ENCODE assay signal across 14 cellular contexts in genomic region chr15:69141286-69141701, GRCh38. TPM values are rescaled to one million over a fixed set of nuclear protein-coding genes. Genes with fewer than 3 reads are reported as not detected.
DNase-seq lines count a peak whose midpoint lies in the region; ATAC-seq and TF ChIP-seq lines count a peak whose summit lies in the region.
"Had no signal": no experiment of that assay in that cellular context is flagged by ENCODE, and none has a peak within 500 bp of the region (broad histone marks: within the 10 kb centered on the region; RNA-seq: fewer than 3 reads in every experiment).

No MANE protein-coding gene starts in this region.

- DNase-seq in Caki2 (ENCODE audit: low read depth): peak; percentile 65
- peak; percentile 14 for DNase-seq in LoVo (ENCODE audit: low spot score)
- no peak for DNase-seq in activated T-cell treated with anti-CD3 and anti-CD28 coated beads for 4 hours
- DNase-seq in stimulated activated naive CD4-positive, alpha-beta T cell (lab: John Stamatoyannopoulos, UW): no peak
- no peak for DNase-seq in foreskin melanocyte
- DNase-seq in omental fat pad (ENCODE audit: low spot score): no peak
- DNase-seq: NCI-H1105 treated with DMSO at 0.1 percent for 48 hours; NCI-H524; stimulated activated CD4-positive, alpha-beta T cell treated with anti-CD3 and anti-CD28 coated beads, Interleukin-2, amount 100 ng/mL, for 48 hours; stimulated activated naive CD4-positive, alpha-beta T cell treated with Interleukin-2 at 50 U/mL for 16 hours had no signal

- peak; percentile 66 for ATAC-seq in SK-N-SH treated with all-trans-retinoic acid at 6 μM for 48 hours
- no peak for ATAC-seq in omental fat pad (ENCODE audit: low FRiP score)

- H3K9ac ChIP-seq in liver (ENCODE audit: low read depth in 1 of 2, low read length in 2 of 2): no peak overlapping the region

- TF ChIP-seq RAD21 in liver (IDR thresholded peaks at IDR 0.05): no peak

- in situ Hi-C loops in Caki2 (cut with HindIII; ENCODE audit: low pct_unique_long_range_greater_than_20kb, low sequenced_read_pairs): loop anchor here (5.0 kb wide), 1 partner anchor 34 kb away; no protein-coding TSS in a partner anchor

- H3K4me1 ChIP-seq in liver (ENCODE audit: control insufficient read depth in 4 of 4, insufficient read depth in 4 of 4, low read length in 3 of 4): no peaks in the 10 kb centered on the region
- H3K4me1 ChIP-seq: HAP-1, prostate gland had no signal

- H3K9me3 ChIP-seq in liver (ENCODE audit: control insufficient read depth in 4 of 4, low read length in 3 of 4): no peaks in the 10 kb centered on the region
- H3K9me3 ChIP-seq: prostate gland had no signal

- no peaks in the 10 kb centered on the region for H3K27me3 ChIP-seq in liver (ENCODE audit: control insufficient read depth in 4 of 4, insufficient read depth in 4 of 4, low read length in 3 of 4)

- H3K27ac ChIP-seq in liver (ENCODE audit: low read depth in 1 of 2, low read length in 2 of 2): no peak overlapping the region
- H3K27ac ChIP-seq: prostate gland had no signal

- 79% methylated on average over 3 of the region's 3 CpGs for WGBS in liver

- no peaks in the 10 kb centered on the region for H3K36me3 ChIP-seq in liver (ENCODE audit: control insufficient read depth in 4 of 4, insufficient read depth in 3 of 4, low read depth in 1 of 4, low read length in 3 of 4)
- H3K36me3 ChIP-seq: HAP-1, prostate gland had no signal

- no peak overlapping the region for H3K4me3 ChIP-seq in liver (ENCODE audit: low read depth in 1 of 3, low read length in 3 of 3)
- H3K4me3 ChIP-seq: HAP-1, prostate gland had no signal

- no peak for TF ChIP-seq CTCF in liver (IDR thresholded peaks at IDR 0.05; ENCODE audit: low read depth, low read length, missing input control)
- no peak for TF ChIP-seq CTCF in omental fat pad (IDR thresholded peaks at IDR 0.05)

TF ChIP-seq in SK-N-SH treated with all-trans-retinoic acid at 6 μM for 48 hours, 23 proteins besides CTCF, POLR2A, EP300 and RAD21 (continues in another document):
- TF ChIP-seq ARNTL (CRISPR knock-in tag; IDR thresholded peaks at IDR 0.05; ENCODE audit: borderline replicate concordance, low read depth): no peak
- no peak for TF ChIP-seq BACH2 (CRISPR knock-in tag; IDR thresholded peaks at IDR 0.05; ENCODE audit: borderline replicate concordance)
- TF ChIP-seq OSR1 (CRISPR knock-in tag; IDR thresholded peaks at IDR 0.05): no peak
- no peak for TF ChIP-seq ZNF565 (CRISPR knock-in tag; conservative IDR thresholded peaks at IDR 0.05; ENCODE audit: low read depth)
- no peak for TF ChIP-seq ZC3H10 (CRISPR knock-in tag; IDR thresholded peaks at IDR 0.05)
- TF ChIP-seq TSHZ2 (CRISPR knock-in tag; IDR thresholded peaks at IDR 0.05): no peak
- TF ChIP-seq ZFP30 (CRISPR knock-in tag; IDR thresholded peaks at IDR 0.05): no peak
- no peak for TF ChIP-seq ESRRG (CRISPR knock-in tag; IDR thresholded peaks at IDR 0.05)
- no peak for TF ChIP-seq PATZ1 (CRISPR knock-in tag; IDR thresholded peaks at IDR 0.05; ENCODE audit: borderline replicate concordance)
- no peak for TF ChIP-seq ZNF8 (CRISPR knock-in tag; IDR thresholded peaks at IDR 0.05)
- no peak for TF ChIP-seq SNAI2 (CRISPR knock-in tag; IDR thresholded peaks at IDR 0.05)

TF ChIP-seq in liver, 16 proteins besides CTCF, POLR2A, EP300 and RAD21:
- TF ChIP-seq REST (IDR thresholded peaks at IDR 0.05) (no peak), RXRA (IDR thresholded peaks at IDR 0.05) (no peak), TAF1 (conservative IDR thresholded peaks at IDR 0.05) (no peak), FOXA2 (IDR thresholded peaks at IDR 0.05) (no peak), NR2F2 (IDR thresholded peaks at IDR 0.05) (no peak), ATF3 (IDR thresholded peaks at IDR 0.05) (no peak), HNF4A (conservative IDR thresholded peaks at IDR 0.05) (peak; percentile 58 to 61), ZBTB33 (IDR thresholded peaks at IDR 0.05) (no peak), MAX (IDR thresholded peaks at IDR 0.05) (no peak), FOXA1 (IDR thresholded peaks at IDR 0.05) (no peak), EGR1 (IDR thresholded peaks at IDR 0.05; ENCODE audit: low read depth in 2 of 2) (no peak), SP1 (IDR thresholded peaks at IDR 0.05) (no peak), JUND (IDR thresholded peaks at IDR 0.05) (peak in 1 of 2 donors; percentile 31)

RNA-seq across cellular contexts. Expression of gene GLCE, which starts 19.1 kb away (rescaled TPM):
- total RNA-seq in Caki2 (2014; rRNA removed; shearing (Covaris generic); ENCODE audit: low replicate concordance): 31.8 and 32.3 TPM in 2 replicates
- total RNA-seq in liver: 10 to 100 TPM; 17.5 to 26.3 TPM
- 1 to 10 TPM; 6.8 to 9.9 TPM for polyA plus RNA-seq in liver
- 10 to 100 TPM; 12.9 to 23.5 (median 15.4) TPM for total RNA-seq in omental fat pad

Comparison
In these comparisons a context has a peak if more than half of its experiments do, and no peak if none do; other contexts are left out.
1. DNase-seq: peak in Caki2 (single experiment) and LoVo (single experiment); none in activated T-cell treated with anti-CD3 and anti-CD28 coated beads for 4 hours (single experiment), stimulated activated naive CD4-positive, alpha-beta T cell (0 of 6), foreskin melanocyte (single experiment) and omental fat pad (single experiment).